ENCODE assay signal across 8 cellular contexts in the genomic region with DNA sequence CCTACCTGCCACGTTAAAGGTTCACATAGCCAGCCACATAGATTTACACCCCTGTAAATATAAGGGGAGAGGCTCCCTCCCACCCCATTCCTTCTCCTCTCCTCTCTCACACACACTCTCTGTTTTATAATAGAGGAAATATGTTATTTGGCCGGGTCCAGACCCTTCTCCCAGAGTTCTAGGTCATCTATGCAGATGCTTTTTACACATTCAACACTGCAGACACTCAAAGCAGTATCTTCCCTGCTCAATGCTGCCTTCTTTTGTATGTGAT. TPM values are rescaled to one million over a fixed set of nuclear protein-coding genes. Genes with fewer than 3 reads are reported as not detected.
DNase-seq lines count a peak whose midpoint lies in the region; ATAC-seq and TF ChIP-seq lines count a peak whose summit lies in the region.

No MANE protein-coding gene starts in this region.

- CTCF ChIA-PET in activated CD4-positive, alpha-beta T cell treated with anti-CD3 and anti-CD28 coated beads, Interleukin-2, amount 10 ng/mL, durations not matched to agents 7 days and 5 days (lab: Charles Lee) = interaction anchor here (1.0 kb wide), 1 partner anchor 10 kb away, joined by 4 read pairs; no protein-coding TSS in a partner anchor

- no peaks in the 10 kb centered on the region for H3K27me3 Mint-ChIP-seq in activated CD4-positive, alpha-beta T cell treated with anti-CD3 and anti-CD28 coated beads, Interleukin-2, amount 10 ng/mL, durations not matched to agents 7 days and 5 days

- 17 to 26% methylated on average over 2 of the region's 2 CpGs for WGBS in thyroid gland, 2 donors

- intact Hi-C loops in thyroid gland (cut with DNase I) = no loop called here

- H3K36me3 Mint-ChIP-seq in activated CD4-positive, alpha-beta T cell treated with anti-CD3 and anti-CD28 coated beads, Interleukin-2, amount 10 ng/mL, durations not matched to agents 7 days and 5 days (ENCODE audit: low read depth) = peaks cover 46% of the 10 kb centered on the region
- H3K36me3 Mint-ChIP-seq in activated naive CD4-positive, alpha-beta T cell treated with anti-CD3 and anti-CD28 coated beads, Interleukin-2, amount 50 U/mL, for 72 hours = peaks cover 26 to 39% of the 10 kb centered on the region in 2 donors

- H3K27ac ChIP-seq in layer of hippocampus (ENCODE audit: low read depth, low read length) = peak overlapping the region; percentile 62
- H3K27ac ChIP-seq in thyroid gland = peak overlapping the region; percentile 93 to 98 (median 98)

- H3K9me3 Mint-ChIP-seq in activated CD4-positive, alpha-beta T cell treated with anti-CD3 and anti-CD28 coated beads, Interleukin-2, amount 10 ng/mL, durations not matched to agents 7 days and 5 days = no peaks in the 10 kb centered on the region
- H3K9me3 Mint-ChIP-seq in activated naive CD4-positive, alpha-beta T cell treated with anti-CD3 and anti-CD28 coated beads, Interleukin-2, amount 50 U/mL, for 72 hours = no peaks in the 10 kb centered on the region

- peaks cover 20 to 29% of the 10 kb centered on the region in 2 donors for H3K4me1 ChIP-seq in thyroid gland

- TF ChIP-seq POLR2A in thyroid gland (IDR thresholded peaks at IDR 0.05) = no peak

- ATAC-seq in activated naive CD4-positive, alpha-beta T cell treated with anti-CD3 and anti-CD28 coated beads, Interleukin-2, amount 50 U/mL, for 72 hours = no peak
- ATAC-seq in HG03139 (IDR thresholded peaks at IDR 0.05; ENCODE audit: unreplicated experiment) = no peak

- peak overlapping the region in 2 of 3 donors; percentile 28 to 71 for H3K4me3 ChIP-seq in thyroid gland (replicated peaks in 1 of 3)

- no peaks in the 10 kb centered on the region for H3K9me3 ChIP-seq in thyroid gland

- no peak for DNase-seq in activated CD4-positive, alpha-beta T cell treated with anti-CD3 and anti-CD28 coated beads, Interleukin-2, amount 10 ng/mL, durations not matched to agents 7 days and 5 days
- no peak for DNase-seq in activated CD4-positive, alpha-beta T cell treated with anti-CD3 and anti-CD28 coated beads for 1 hour
- DNase-seq in activated naive CD4-positive, alpha-beta T cell treated with anti-CD3 and anti-CD28 coated beads, Interleukin-2, amount 50 U/mL, for 72 hours (ENCODE audit: low spot score in 2 of 2) = no peak
- DNase-seq in thyroid gland (no peak), NCI-H1436 treated with DMSO at 0.1 percent for 48 hours (lab: John Stamatoyannopoulos, UW) (no peak)
- DNase-seq in stimulated activated CD4-positive, alpha-beta T cell treated with anti-CD3 and anti-CD28 coated beads, Interleukin-12 subunit alpha, Interleukin-12 subunit beta, amount 100 ng/mL, for 4 hours = no peak

- POLR2A ChIA-PET in activated CD4-positive, alpha-beta T cell treated with anti-CD3 and anti-CD28 coated beads, Interleukin-2, amount 10 ng/mL, durations not matched to agents 7 days and 5 days (lab: Charles Lee) = no interaction called here

- H3K4me3 Mint-ChIP-seq in activated CD4-positive, alpha-beta T cell treated with anti-CD3 and anti-CD28 coated beads, Interleukin-2, amount 10 ng/mL, durations not matched to agents 7 days and 5 days = peak overlapping the region; percentile 89

- no peaks in the 10 kb centered on the region for H3K36me3 ChIP-seq in thyroid gland

- TF ChIP-seq CTCF in thyroid gland (IDR thresholded peaks at IDR 0.05) = no peak

- H3K4me1 Mint-ChIP-seq in activated CD4-positive, alpha-beta T cell treated with anti-CD3 and anti-CD28 coated beads, Interleukin-2, amount 10 ng/mL, durations not matched to agents 7 days and 5 days = peaks cover 41% of the 10 kb centered on the region

- peak overlapping the region; percentile 95 for H3K27ac Mint-ChIP-seq in activated CD4-positive, alpha-beta T cell treated with anti-CD3 and anti-CD28 coated beads, Interleukin-2, amount 10 ng/mL, durations not matched to agents 7 days and 5 days
- peak overlapping the region; percentile 90 to 97 for H3K27ac Mint-ChIP-seq in activated naive CD4-positive, alpha-beta T cell treated with anti-CD3 and anti-CD28 coated beads, Interleukin-2, amount 50 U/mL, for 72 hours

- H3K27me3 ChIP-seq in layer of hippocampus (ENCODE audit: control insufficient read depth, insufficient read depth, low read length) (no peaks in the 10 kb centered on the region), thyroid gland (no peaks in the 10 kb centered on the region)

RNA-seq across cellular contexts. Expression of a gene that starts 0.7 kb away (rescaled TPM):
- 100 to 1,000 TPM; 246 to 282 TPM for total RNA-seq in activated CD4-positive, alpha-beta T cell treated with anti-CD3 and anti-CD28 coated beads, Interleukin-2, amount 10 ng/mL, durations not matched to agents 7 days and 5 days
- total RNA-seq in activated naive CD4-positive, alpha-beta T cell treated with anti-CD3 and anti-CD28 coated beads, Interleukin-2, amount 50 U/mL, for 72 hours = 100 to 1,000 TPM; 185 to 239 TPM
- 100 to 1,000 TPM; 165 to 211 (median 207) TPM for total RNA-seq in thyroid gland
